21 cellular contexts compared by ENCODE assay signal in genomic region chr10:126179637-126180036, GRCh38.
DNase-seq lines count a peak whose midpoint lies in the region; ATAC-seq and TF ChIP-seq lines count a peak whose summit lies in the region.
"Had no signal": no experiment of that assay in that cellular context is flagged by ENCODE, and none has a peak within 500 bp of the region (broad histone marks: within the 10 kb centered on the region; RNA-seq: fewer than 3 reads in every experiment).

No MANE protein-coding gene starts in this region.

- H3K9me3 ChIP-seq in T-helper 17 cell (ENCODE audit: control insufficient read depth, low read length, poor library complexity, severe bottlenecking) (no peaks in the 10 kb centered on the region), stomach (no peaks in the 10 kb centered on the region)
- H3K9me3 ChIP-seq: SJCRH30 had no signal

- H3K4me1 ChIP-seq in stomach, result no peaks in the 10 kb centered on the region
- H3K4me1 ChIP-seq: SJCRH30 had no signal

- peak; percentile 16 to 30 for DNase-seq in AML-193 (lab: John Stamatoyannopoulos, UW)
- no peak for DNase-seq in T-helper 17 cell
- no peak for DNase-seq in hippocampal formation (lab: John Stamatoyannopoulos, UW)
- DNase-seq in stimulated activated naive CD4-positive, alpha-beta T cell (lab: John Stamatoyannopoulos, UW), result no peak
- no peak for DNase-seq in ecto neural progenitor cell (ENCODE audit: low spot score)
- DNase-seq in stomach, result no peak
- DNase-seq: 8988T; activated CD4-positive, CD25-positive, alpha-beta regulatory T cell treated with anti-CD3 and anti-CD28 coated beads, Interleukin-2, amount 50 U/mL, for 72 hours; activated naive CD8-positive, alpha-beta T cell treated with anti-CD3 and anti-CD28 coated beads, Interleukin-2, amount 10 ng/mL, durations not matched to agents 7 days and 5 days; C1 segment of cervical spinal cord; HCEC 1CT; kidney; NCI-H2029; NCI-H524 treated with DMSO at 0.1 percent for 48 hours; SJCRH30 had no signal

- TF ChIP-seq CTCF in stomach (IDR thresholded peaks at IDR 0.05), result no peak

- TF ChIP-seq POLR2A in stomach (IDR thresholded peaks at IDR 0.05), result no peak

- intact Hi-C loops in stomach (cut with DNase I; ENCODE audit: low total_unique reads), result no loop called here

- no peak overlapping the region for H3K4me3 Mint-ChIP-seq in T-helper 17 cell
- H3K4me3 Mint-ChIP-seq: activated naive CD8-positive, alpha-beta T cell treated with anti-CD3 and anti-CD28 coated beads, Interleukin-2, amount 10 ng/mL, durations not matched to agents 7 days and 5 days; natural killer cell treated with Interleukin-12 subunit alpha and Interleukin-12 subunit beta and Interleukin-15 and Interleukin-18, amount 100 ng/mL, for 72 hours; T-helper 2 cell treated with Interferon-gamma antibody and Interleukin-4, amounts not matched to agents 5 μg/mL and 100 μg/mL, for 36 hours had no signal

- H3K27ac Mint-ChIP-seq in T-helper 17 cell, result no peak overlapping the region
- H3K27ac Mint-ChIP-seq: activated naive CD8-positive, alpha-beta T cell treated with anti-CD3 and anti-CD28 coated beads, Interleukin-2, amount 10 ng/mL, durations not matched to agents 7 days and 5 days; natural killer cell treated with Interleukin-12 subunit alpha and Interleukin-12 subunit beta and Interleukin-15 and Interleukin-18, amount 100 ng/mL, for 72 hours; progenitor cell of endocrine pancreas; T-helper 2 cell treated with Interferon-gamma antibody and Interleukin-4, amounts not matched to agents 5 μg/mL and 100 μg/mL, for 36 hours had no signal

- no peaks in the 10 kb centered on the region for H3K27me3 Mint-ChIP-seq in T-helper 17 cell
- H3K27me3 Mint-ChIP-seq: activated naive CD8-positive, alpha-beta T cell treated with anti-CD3 and anti-CD28 coated beads, Interleukin-2, amount 10 ng/mL, durations not matched to agents 7 days and 5 days had no signal

- no peaks in the 10 kb centered on the region for H3K36me3 ChIP-seq in stomach
- H3K36me3 ChIP-seq: SJCRH30 had no signal

- 73 to 88% (median 77%) methylated on average over 7 of the region's 7 CpGs for WGBS in stomach, 5 donors

- H3K4me3 ChIP-seq in stomach, result no peak overlapping the region
- H3K4me3 ChIP-seq: coronary artery, SJCRH30 had no signal

- H3K27ac ChIP-seq in stomach, result no peak overlapping the region
- H3K27ac ChIP-seq: coronary artery, SJCRH30 had no signal

- H3K36me3 Mint-ChIP-seq in T-helper 17 cell (ENCODE audit: low read depth), result no peaks in the 10 kb centered on the region
- H3K36me3 Mint-ChIP-seq: activated naive CD8-positive, alpha-beta T cell treated with anti-CD3 and anti-CD28 coated beads, Interleukin-2, amount 10 ng/mL, durations not matched to agents 7 days and 5 days; natural killer cell treated with Interleukin-12 subunit alpha and Interleukin-12 subunit beta and Interleukin-15 and Interleukin-18, amount 100 ng/mL, for 72 hours had no signal

- H3K27me3 ChIP-seq in stomach, result peaks cover 0 to 7% (median 0%) of the 10 kb centered on the region in 3 donors
- H3K27me3 ChIP-seq: SJCRH30 had no signal

- ATAC-seq in GM19438 (IDR thresholded peaks at IDR 0.05; ENCODE audit: low read depth, unreplicated experiment) (peak; percentile 62), HG03469 (IDR thresholded peaks at IDR 0.05; ENCODE audit: unreplicated experiment) (peak; percentile 76), T-helper 17 cell (peak; percentile 44)
- ATAC-seq: natural killer cell treated with Interleukin-12 subunit alpha and Interleukin-12 subunit beta and Interleukin-15 and Interleukin-18, amount 100 ng/mL, for 72 hours had no signal

- H3K4me1 Mint-ChIP-seq in T-helper 17 cell, result no peaks in the 10 kb centered on the region
- H3K4me1 Mint-ChIP-seq: activated naive CD8-positive, alpha-beta T cell treated with anti-CD3 and anti-CD28 coated beads, Interleukin-2, amount 10 ng/mL, durations not matched to agents 7 days and 5 days had no signal

- TF ChIP-seq EP300 in stomach (IDR thresholded peaks at IDR 0.05), result no peak

Comparison
In these comparisons a context has a peak if more than half of its experiments do, and no peak if none do; other contexts are left out.
1. DNase-seq: peak in AML-193 (2 of 2); none in T-helper 17 cell (0 of 3), hippocampal formation (0 of 2), stimulated activated naive CD4-positive, alpha-beta T cell (0 of 6), ecto neural progenitor cell (single experiment) and stomach (single experiment).
2. Peak in every context shown above with its lines, with median percentiles within 50 percentile points of each other: ATAC-seq.